Comparison of ENCODE assay signal across 14 cellular contexts in the genomic region with DNA sequence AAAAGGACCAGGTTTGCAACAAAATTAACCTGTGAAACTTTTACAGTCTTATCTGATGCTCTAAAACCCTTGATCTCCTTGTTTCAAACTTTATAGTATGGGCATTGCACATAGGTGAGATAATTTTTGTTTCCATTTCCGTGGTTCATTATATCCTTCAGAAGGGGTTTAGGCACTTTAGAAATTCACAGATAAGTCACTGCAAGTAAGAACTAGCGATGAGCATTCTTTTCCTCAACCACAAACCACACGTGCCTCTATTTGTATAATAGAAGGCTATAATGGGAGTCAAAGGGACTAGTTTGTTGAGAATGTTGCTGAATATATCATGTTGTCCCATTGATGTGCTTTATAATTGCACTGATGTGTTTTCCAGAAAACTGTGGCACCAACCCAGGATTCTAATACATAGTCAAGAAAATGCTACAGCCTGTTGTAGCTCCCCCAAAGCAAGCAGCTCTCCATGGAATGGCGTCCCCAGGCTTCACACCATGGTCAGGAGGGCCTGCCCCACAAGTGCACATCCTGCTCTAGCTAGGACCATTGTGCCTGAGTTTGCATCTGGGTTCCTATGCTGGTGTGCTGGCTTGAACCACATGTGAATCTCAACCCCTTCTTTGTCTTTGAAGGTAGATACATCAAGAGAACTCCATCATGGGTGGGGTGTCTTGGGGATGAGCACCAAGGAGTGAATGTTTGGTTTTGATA. TPM values are rescaled to one million over a fixed set of nuclear protein-coding genes. Genes with fewer than 3 reads are reported as not detected.
DNase-seq lines count a peak whose midpoint lies in the region; ATAC-seq and TF ChIP-seq lines count a peak whose summit lies in the region.
"Had no signal": no experiment of that assay in that cellular context is flagged by ENCODE, and none has a peak within 500 bp of the region (broad histone marks: within the 10 kb centered on the region; RNA-seq: fewer than 3 reads in every experiment).

No MANE protein-coding gene starts in this region.

- no peaks in the 10 kb centered on the region for H3K9me3 ChIP-seq in esophagus squamous epithelium
- H3K9me3 ChIP-seq: prostate gland had no signal

- H3K36me3 Mint-ChIP-seq in natural killer cell = no peaks in the 10 kb centered on the region
- H3K36me3 Mint-ChIP-seq in natural killer cell treated with Interleukin-12 subunit alpha and Interleukin-12 subunit beta and Interleukin-15 and Interleukin-18, amount 100 ng/mL, for 72 hours = no peaks in the 10 kb centered on the region
- H3K36me3 Mint-ChIP-seq: stimulated activated naive B cell treated with anti-CD40 and anti-IgM and Interleukin-4, amounts not matched to agents 10 μg/mL and 1 μg/mL and 100 μg/mL, for 72 hours had no signal

- no peaks in the 10 kb centered on the region for H3K36me3 ChIP-seq in esophagus squamous epithelium
- H3K36me3 ChIP-seq: prostate gland, WERI-Rb-1 had no signal

- no peaks in the 10 kb centered on the region for H3K27me3 Mint-ChIP-seq in natural killer cell (ENCODE audit: low read depth in 2 of 2)
- no peaks in the 10 kb centered on the region for H3K27me3 Mint-ChIP-seq in natural killer cell treated with Interleukin-12 subunit alpha and Interleukin-12 subunit beta and Interleukin-15 and Interleukin-18, amount 100 ng/mL, for 72 hours

- peak overlapping the region; percentile 20 to 38 for H3K27ac Mint-ChIP-seq in natural killer cell
- no peak overlapping the region for H3K27ac Mint-ChIP-seq in natural killer cell treated with Interleukin-12 subunit alpha and Interleukin-12 subunit beta and Interleukin-15 and Interleukin-18, amount 100 ng/mL, for 72 hours
- H3K27ac Mint-ChIP-seq: B cell; dendritic cell treated with granulocyte-macrophage colony-stimulating factor and Interleukin-4, amounts not matched to agents 40 ng/mL and 50 ng/mL, for 4 days; stimulated activated naive B cell treated with anti-CD40 and anti-IgM and Interleukin-4, amounts not matched to agents 10 μg/mL and 1 μg/mL and 100 μg/mL, for 72 hours had no signal

- peak; percentile 31 to 61 (median 39) for ATAC-seq in natural killer cell
- ATAC-seq in natural killer cell treated with Interleukin-12 subunit alpha and Interleukin-12 subunit beta and Interleukin-15 and Interleukin-18, amount 100 ng/mL, for 72 hours = no peak
- ATAC-seq in stimulated activated naive CD8-positive, alpha-beta T cell treated with anti-CD3 and anti-CD28 coated beads, Interleukin-15, Interleukin-2, amounts not matched to agents 100 U/mL and 50 U/mL, for 24 hours = peak; percentile 92
- ATAC-seq in HG03039 (IDR thresholded peaks at IDR 0.05; ENCODE audit: unreplicated experiment) = no peak
- ATAC-seq: stimulated activated naive B cell treated with anti-CD40 and anti-IgM and Interleukin-4, amounts not matched to agents 10 μg/mL and 1 μg/mL and 100 μg/mL, for 72 hours had no signal

- peaks cover 36 to 42% of the 10 kb centered on the region in 2 donors for H3K4me1 Mint-ChIP-seq in natural killer cell
- H3K4me1 Mint-ChIP-seq in natural killer cell treated with Interleukin-12 subunit alpha and Interleukin-12 subunit beta and Interleukin-15 and Interleukin-18, amount 100 ng/mL, for 72 hours (ENCODE audit: low read depth in 2 of 2) = peaks cover 10 to 21% of the 10 kb centered on the region in 2 donors
- H3K4me1 Mint-ChIP-seq: B cell; stimulated activated naive B cell treated with anti-CD40 and anti-IgM and Interleukin-4, amounts not matched to agents 10 μg/mL and 1 μg/mL and 100 μg/mL, for 72 hours had no signal

- TF ChIP-seq CTCF in natural killer cell (IDR thresholded peaks at IDR 0.05) (no peak), esophagus squamous epithelium (IDR thresholded peaks at IDR 0.05) (no peak)

- no peaks in the 10 kb centered on the region for H3K9me3 Mint-ChIP-seq in natural killer cell
- no peaks in the 10 kb centered on the region for H3K9me3 Mint-ChIP-seq in natural killer cell treated with Interleukin-12 subunit alpha and Interleukin-12 subunit beta and Interleukin-15 and Interleukin-18, amount 100 ng/mL, for 72 hours
- H3K9me3 Mint-ChIP-seq: dendritic cell treated with granulocyte-macrophage colony-stimulating factor and Interleukin-4, amounts not matched to agents 40 ng/mL and 50 ng/mL, for 4 days; stimulated activated naive B cell treated with anti-CD40 and anti-IgM and Interleukin-4, amounts not matched to agents 10 μg/mL and 1 μg/mL and 100 μg/mL, for 72 hours had no signal

- no peak overlapping the region for H3K27ac ChIP-seq in esophagus squamous epithelium
- H3K27ac ChIP-seq: prostate gland, SK-N-MC, WERI-Rb-1 had no signal

- no peak for DNase-seq in natural killer cell
- no peak for DNase-seq in natural killer cell treated with Interleukin-12 subunit alpha and Interleukin-12 subunit beta and Interleukin-15 and Interleukin-18, amount 100 ng/mL, for 72 hours (ENCODE audit: low spot score)
- peak; percentile 42 for DNase-seq in activated naive CD4-positive, alpha-beta T cell treated with anti-CD3 and anti-CD28 coated beads, Interleukin-2, amount 50 U/mL, for 16 hours
- DNase-seq in foreskin melanocyte = peak; percentile 73
- peak; percentile 47 for DNase-seq in stimulated activated naive CD8-positive, alpha-beta T cell treated with anti-CD3 and anti-CD28 coated beads, Interleukin-15, Interleukin-2, amounts not matched to agents 100 U/mL and 50 U/mL, for 24 hours
- DNase-seq in esophagus squamous epithelium (lab: John Stamatoyannopoulos, UW) = no peak
- DNase-seq in UCSD-AML1 (lab: John Stamatoyannopoulos, UW; ENCODE audit: unreplicated experiment) = no peak
- DNase-seq: stimulated activated naive B cell treated with anti-CD40 and anti-IgM and Interleukin-4, amounts not matched to agents 10 μg/mL and 1 μg/mL and 100 μg/mL, for 72 hours; WERI-Rb-1 had no signal

- TF ChIP-seq POLR2A in esophagus squamous epithelium (IDR thresholded peaks at IDR 0.05) = no peak

- intact Hi-C loops in natural killer cell (cut with micrococcal nuclease) = no loop called here
- intact Hi-C loops in esophagus squamous epithelium (cut with DNase I) = no loop called here

- WGBS in esophagus squamous epithelium, 2 donors = 59 to 71% methylated on average over 4 of the region's 4 CpGs

- H3K27me3 ChIP-seq in esophagus squamous epithelium = no peaks in the 10 kb centered on the region

- H3K4me1 ChIP-seq in esophagus squamous epithelium = no peaks in the 10 kb centered on the region
- H3K4me1 ChIP-seq: prostate gland had no signal

- peak overlapping the region; percentile 33 for H3K4me3 Mint-ChIP-seq in natural killer cell
- no peak overlapping the region for H3K4me3 Mint-ChIP-seq in natural killer cell treated with Interleukin-12 subunit alpha and Interleukin-12 subunit beta and Interleukin-15 and Interleukin-18, amount 100 ng/mL, for 72 hours
- H3K4me3 Mint-ChIP-seq: B cell; dendritic cell treated with granulocyte-macrophage colony-stimulating factor and Interleukin-4, amounts not matched to agents 40 ng/mL and 50 ng/mL, for 4 days; stimulated activated naive B cell treated with anti-CD40 and anti-IgM and Interleukin-4, amounts not matched to agents 10 μg/mL and 1 μg/mL and 100 μg/mL, for 72 hours had no signal

- H3K4me3 ChIP-seq in esophagus squamous epithelium = no peak overlapping the region
- H3K4me3 ChIP-seq: prostate gland, SK-N-MC had no signal

RNA-seq across cellular contexts. Expression of a gene that starts 14.0 kb away (rescaled TPM):
- 10 to 100 TPM; 37.5 to 48.6 (median 47.9) TPM for total RNA-seq in natural killer cell
- 1 to 10 TPM; 3.6 to 5.4 TPM for total RNA-seq in natural killer cell treated with Interleukin-12 subunit alpha and Interleukin-12 subunit beta and Interleukin-15 and Interleukin-18, amount 100 ng/mL, for 72 hours
- 10 to 100 TPM in 3 of 4 donors, 1 to 10 TPM in 1; 8.0 to 14.1 (median 10.6) TPM for total RNA-seq in esophagus squamous epithelium

Comparison
In these comparisons a context has a peak if more than half of its experiments do, and no peak if none do; other contexts are left out.
1. ATAC-seq: peak in natural killer cell (3 of 3) and stimulated activated naive CD8-positive, alpha-beta T cell treated with anti-CD3 and anti-CD28 coated beads, Interleukin-15, Interleukin-2, amounts not matched to agents 100 U/mL and 50 U/mL, for 24 hours (single experiment); none in natural killer cell treated with Interleukin-12 subunit alpha and Interleukin-12 subunit beta and Interleukin-15 and Interleukin-18, amount 100 ng/mL, for 72 hours (0 of 2) and HG03039 (single experiment).
2. H3K27ac Mint-ChIP-seq: peak in natural killer cell (2 of 2); none in natural killer cell treated with Interleukin-12 subunit alpha and Interleukin-12 subunit beta and Interleukin-15 and Interleukin-18, amount 100 ng/mL, for 72 hours (0 of 2).
3. DNase-seq: peak in activated naive CD4-positive, alpha-beta T cell treated with anti-CD3 and anti-CD28 coated beads, Interleukin-2, amount 50 U/mL, for 16 hours (single experiment), foreskin melanocyte (single experiment) and stimulated activated naive CD8-positive, alpha-beta T cell treated with anti-CD3 and anti-CD28 coated beads, Interleukin-15, Interleukin-2, amounts not matched to agents 100 U/mL and 50 U/mL, for 24 hours (single experiment); none in natural killer cell (single experiment), natural killer cell treated with Interleukin-12 subunit alpha and Interleukin-12 subunit beta and Interleukin-15 and Interleukin-18, amount 100 ng/mL, for 72 hours (single experiment), esophagus squamous epithelium (single experiment) and UCSD-AML1 (single experiment).